In the genomic region with DNA sequence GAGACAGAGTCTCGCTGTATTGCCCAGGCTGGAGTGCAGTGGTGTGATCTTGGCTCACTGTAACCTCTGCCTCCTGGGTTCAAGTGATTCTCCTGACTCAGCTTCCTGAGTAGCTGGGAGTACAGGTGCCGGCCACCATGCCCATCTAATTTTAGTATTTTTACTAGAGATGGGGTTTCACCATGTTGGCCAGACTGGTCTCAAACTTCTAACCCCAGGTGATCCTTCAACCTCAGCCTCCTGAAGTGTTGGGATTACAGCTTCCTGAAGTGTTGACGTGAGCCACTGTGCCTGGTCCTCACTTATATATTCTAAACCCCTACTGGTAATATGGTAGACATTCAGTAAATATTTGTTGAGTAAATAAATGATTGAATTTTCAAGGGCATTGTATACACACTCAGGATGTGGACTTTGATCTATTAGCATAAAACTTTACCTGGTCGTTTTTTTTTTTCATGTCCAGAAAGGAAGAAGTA, we compare ENCODE assay signal across 20 cellular contexts. TPM values are rescaled to one million over a fixed set of nuclear protein-coding genes. Genes with fewer than 3 reads are reported as not detected.
DNase-seq lines count a peak whose midpoint lies in the region; ATAC-seq and TF ChIP-seq lines count a peak whose summit lies in the region.
"Had no signal": no experiment of that assay in that cellular context is flagged by ENCODE, and none has a peak within 500 bp of the region (broad histone marks: within the 10 kb centered on the region; RNA-seq: fewer than 3 reads in every experiment).

No MANE protein-coding gene starts in this region.

- H3K4me1 ChIP-seq in body of pancreas (no peaks in the 10 kb centered on the region), stomach (peaks cover 0 to 3% (median 0%) of the 10 kb centered on the region in 4 donors), smooth muscle cell (ENCODE audit: low read depth) (no peaks in the 10 kb centered on the region)
- H3K4me1 ChIP-seq: BLaER1 treated with 17β-estradiol and CSF1 and Interleukin-3, amounts not matched to agents 10 nM and 100 nM; HAP-1 had no signal

- peak in 1 of 7 experiments; percentile 10 for TF ChIP-seq CTCF in body of pancreas (IDR thresholded peaks at IDR 0.05)
- TF ChIP-seq CTCF in stomach (IDR thresholded peaks at IDR 0.05), result no peak
- no peak for TF ChIP-seq CTCF in smooth muscle cell (IDR thresholded peaks at IDR 0.05; ENCODE audit: borderline replicate concordance, insufficient read depth, poor library complexity, severe bottlenecking)

- H3K36me3 ChIP-seq in body of pancreas (replicated peaks in 1 of 2; ENCODE audit: insufficient read depth in 1 of 2, low read depth in 2 of 2), result no peaks in the 10 kb centered on the region
- no peaks in the 10 kb centered on the region for H3K36me3 ChIP-seq in stomach
- no peaks in the 10 kb centered on the region for H3K36me3 ChIP-seq in smooth muscle cell (ENCODE audit: low read depth)
- H3K36me3 ChIP-seq: BLaER1 treated with 17β-estradiol and CSF1 and Interleukin-3, amounts not matched to agents 10 nM and 100 nM; HAP-1 had no signal

- H3K27me3 ChIP-seq in body of pancreas (no peaks in the 10 kb centered on the region), stomach (no peaks in the 10 kb centered on the region), smooth muscle cell (ENCODE audit: low read depth) (no peaks in the 10 kb centered on the region)
- H3K27me3 ChIP-seq: BLaER1 treated with 17β-estradiol and CSF1 and Interleukin-3, amounts not matched to agents 10 nM and 100 nM had no signal

- H3K9ac ChIP-seq in smooth muscle cell (ENCODE audit: low read depth), result no peak overlapping the region
- H3K9ac ChIP-seq: BLaER1 treated with 17β-estradiol and CSF1 and Interleukin-3, amounts not matched to agents 10 nM and 100 nM; GM23248 had no signal

- intact Hi-C loops in body of pancreas (cut with DNase I) (no loop called here), stomach (cut with DNase I; ENCODE audit: low total_unique reads) (no loop called here)

- ATAC-seq in body of pancreas (peak; percentile 27), HG03378 (IDR thresholded peaks at IDR 0.05; ENCODE audit: unreplicated experiment) (no peak)
- ATAC-seq: GM12878 had no signal

- H3K4me3 ChIP-seq in body of pancreas, result no peak overlapping the region
- no peak overlapping the region for H3K4me3 ChIP-seq in stomach
- no peak overlapping the region for H3K4me3 ChIP-seq in smooth muscle cell
- H3K4me3 ChIP-seq: BLaER1 treated with 17β-estradiol and CSF1 and Interleukin-3, amounts not matched to agents 10 nM and 100 nM; GM12878; GM23248; HAP-1; SK-N-MC had no signal

- H3K9me3 ChIP-seq in body of pancreas (no peaks in the 10 kb centered on the region), stomach (no peaks in the 10 kb centered on the region), smooth muscle cell (replicated peaks; ENCODE audit: low read depth) (no peaks in the 10 kb centered on the region)
- H3K9me3 ChIP-seq: BLaER1 treated with 17β-estradiol and CSF1 and Interleukin-3, amounts not matched to agents 10 nM and 100 nM had no signal

- no peaks in the 10 kb centered on the region for H3K79me2 ChIP-seq in smooth muscle cell (ENCODE audit: low read depth)

- H3K27ac ChIP-seq in body of pancreas (no peak overlapping the region), stomach (peak overlapping the region in 2 of 5 donors; percentile 25 to 46), smooth muscle cell (ENCODE audit: low read depth) (no peak overlapping the region)
- H3K27ac ChIP-seq: BLaER1 treated with 17β-estradiol and CSF1 and Interleukin-3, amounts not matched to agents 10 nM and 100 nM; GM23248; SK-N-MC had no signal

- peak; percentile 1 for DNase-seq in NCI-H748 (lab: John Stamatoyannopoulos, UW; ENCODE audit: unreplicated experiment)
- no peak for DNase-seq in NCI-H748 treated with DMSO at 0.1 percent for 48 hours (lab: John Stamatoyannopoulos, UW)
- DNase-seq in NCI-H2029 (lab: John Stamatoyannopoulos, UW), result peak; percentile 56
- no peak for DNase-seq in body of pancreas
- peak; percentile 39 for DNase-seq in stomach
- DNase-seq in stimulated activated CD4-positive, alpha-beta T cell treated with anti-CD3 and anti-CD28 coated beads, Interleukin-15, amount 100 ng/mL, for 24 hours, result no peak
- DNase-seq in smooth muscle cell (lab: John Stamatoyannopoulos, UW; ENCODE audit: unreplicated experiment), result no peak
- DNase-seq: EL; GM23248; Kasumi-1; NCI-H1092 treated with DMSO at 0.1 percent for 48 hours; NCI-H1694; NCI-H446; NK-92 treated with Interleukin-12 subunit alpha and Interleukin-12 subunit beta, amount 100 ng/mL, for 24 hours; Right ventricle myocardium superior had no signal

- H2AFZ ChIP-seq in smooth muscle cell (ENCODE audit: low read depth), result no peak overlapping the region
- H2AFZ ChIP-seq: GM23248 had no signal

- H3F3A ChIP-seq in smooth muscle cell (ENCODE audit: low read depth), result no peaks in the 10 kb centered on the region

- 44 to 57% methylated on average over 4 of the region's 4 CpGs for WGBS in body of pancreas, 2 donors
- 53 to 59% (median 54%) methylated on average over 4 of the region's 4 CpGs for WGBS in stomach, 5 donors
- WGBS in smooth muscle cell (ENCODE audit: low lambda C conversion rate), result 69% methylated on average over 4 of the region's 4 CpGs

- H3K4me2 ChIP-seq in smooth muscle cell, result no peak overlapping the region
- H3K4me2 ChIP-seq: BLaER1 treated with 17β-estradiol and CSF1 and Interleukin-3, amounts not matched to agents 10 nM and 100 nM had no signal

- no peaks in the 10 kb centered on the region for H4K20me1 ChIP-seq in smooth muscle cell (ENCODE audit: low read depth)
- H4K20me1 ChIP-seq: BLaER1 treated with 17β-estradiol and CSF1 and Interleukin-3, amounts not matched to agents 10 nM and 100 nM had no signal

- TF ChIP-seq EP300 in stomach (IDR thresholded peaks at IDR 0.05), result no peak

- TF ChIP-seq POLR2A in body of pancreas (IDR thresholded peaks at IDR 0.05) (no peak), stomach (IDR thresholded peaks at IDR 0.05) (no peak)

RNA-seq across cellular contexts. Expression of a gene that starts 33.0 kb away (rescaled TPM):
- total RNA-seq in body of pancreas (10 to 100 TPM; 13.2 to 13.8 TPM), stomach (10 to 100 TPM in 3 of 5 donors, 1 to 10 TPM in 2; 1.4 to 34.1 (median 13.4) TPM), smooth muscle cell (6.6 and 20.7 TPM in 2 replicates)
- polyA plus RNA-seq in stomach (1 to 10 TPM; 6.6 to 8.3 (median 7.1) TPM), smooth muscle cell (4.9 and 6.2 TPM in 2 replicates)

Comparison
In these comparisons a context has a peak if more than half of its experiments do, and no peak if none do; other contexts are left out.
1. DNase-seq: peak in NCI-H748 (single experiment), NCI-H2029 (single experiment) and stomach (single experiment); none in NCI-H748 treated with DMSO at 0.1 percent for 48 hours (single experiment), body of pancreas (0 of 4), stimulated activated CD4-positive, alpha-beta T cell treated with anti-CD3 and anti-CD28 coated beads, Interleukin-15, amount 100 ng/mL, for 24 hours (single experiment) and smooth muscle cell (single experiment).